8 cellular contexts compared by ENCODE assay signal in the genomic region with DNA sequence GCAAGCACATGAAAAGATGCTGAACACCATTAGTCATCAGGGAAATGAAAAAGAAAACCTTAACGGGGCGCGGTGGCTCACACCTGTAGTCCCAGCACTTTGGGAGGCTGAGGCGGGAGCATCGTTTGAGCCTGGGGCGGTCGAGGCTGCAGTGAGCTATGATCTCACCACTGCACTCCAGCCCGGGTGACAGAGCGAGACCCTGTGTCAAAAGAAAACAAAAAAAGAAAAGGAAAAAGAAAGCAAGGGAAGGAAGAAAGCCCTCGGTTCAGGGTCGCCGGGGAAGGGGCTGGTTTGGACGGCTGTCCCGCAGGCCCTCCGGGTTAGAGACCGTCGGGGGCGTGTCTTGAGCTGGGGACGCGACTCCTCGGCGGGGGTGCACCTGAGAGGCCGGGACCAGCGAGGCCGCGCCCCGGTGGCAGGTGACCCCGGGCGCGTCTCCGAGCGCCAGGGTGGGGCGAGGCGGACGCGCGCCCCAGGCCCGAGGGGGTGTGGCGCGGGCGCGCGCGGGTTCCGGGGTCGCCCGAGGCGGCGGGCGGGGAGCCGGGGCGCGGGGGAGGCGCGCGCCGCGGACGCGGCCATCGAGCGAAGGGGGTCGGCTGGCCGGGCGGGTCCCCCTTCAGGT.
A peak's percentile ranks its signal among the peaks of the same experiment; 100 is the strongest.
DNase-seq lines count a peak whose midpoint lies in the region; ATAC-seq lines count a peak whose summit lies in the region.

No MANE protein-coding gene starts in this region.

- H3K4me1 ChIP-seq in adipocyte (ENCODE audit: control insufficient read depth, insufficient read depth, low read length), result no peaks in the 10 kb centered on the region

- DNase-seq in AG08396 (ENCODE audit: low spot score) (peak; percentile 78), OCI-M1 (lab: John Stamatoyannopoulos, UW) (peak; percentile 17), adipocyte (ENCODE audit: low read depth) (peak; percentile 58), COLO829 (ENCODE audit: low spot score) (no peak)
- DNase-seq in stimulated activated CD4-positive, alpha-beta T cell treated with anti-CD3 and anti-CD28 coated beads, Interleukin-15, amount 100 ng/mL, for 24 hours, result peak; percentile 56

- ATAC-seq in GM18907 (IDR thresholded peaks at IDR 0.05; ENCODE audit: unreplicated experiment), result peak; percentile 39
- peak; percentile 54 for ATAC-seq in HG03196 (IDR thresholded peaks at IDR 0.05; ENCODE audit: unreplicated experiment)

- H3K4me3 ChIP-seq in adipocyte (ENCODE audit: low read length) (peak overlapping the region; percentile 78), iPS-18c (ENCODE audit: insufficient read depth, low read depth, low read length) (peak overlapping the region; percentile 20; the same call in 1 of the 2 replicates)

- peaks cover 21% of the 10 kb centered on the region for H3K36me3 ChIP-seq in adipocyte (ENCODE audit: control insufficient read depth, insufficient read depth, low read length, severe bottlenecking)

- no peaks in the 10 kb centered on the region for H3K27me3 ChIP-seq in adipocyte (replicated peaks; ENCODE audit: control insufficient read depth, insufficient read depth, low read length)

- H3K9me3 ChIP-seq in adipocyte (ENCODE audit: control insufficient read depth, low read length) (no peaks in the 10 kb centered on the region), iPS-18c (ENCODE audit: control insufficient read depth, insufficient read depth, low read length) (peaks cover 20% of the 10 kb centered on the region)

- H3K9ac ChIP-seq in adipocyte (ENCODE audit: low read length), result peak overlapping the region; percentile 90
